ENCODE assay signal across 10 cellular contexts in the genomic region with DNA sequence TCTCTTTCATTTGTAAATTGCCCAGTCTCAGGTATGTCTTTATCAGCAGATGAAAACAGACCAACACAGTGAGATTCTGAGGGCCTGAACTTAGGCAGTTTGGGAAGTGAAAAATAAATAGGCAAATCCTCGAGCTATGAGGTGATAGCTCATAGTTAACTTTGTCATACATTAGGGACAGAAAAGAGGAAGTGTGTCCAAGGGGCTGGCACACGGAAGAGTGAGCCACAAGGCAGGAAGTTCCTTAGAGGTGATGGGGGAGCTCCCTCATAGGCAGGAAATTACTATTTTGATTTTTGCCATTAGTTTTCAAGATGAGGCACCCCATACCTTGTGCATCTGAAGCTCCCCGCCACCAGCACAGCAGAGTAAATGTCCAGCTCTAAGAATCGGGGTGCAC.
DNase-seq lines count a peak whose midpoint lies in the region; ATAC-seq and FAIRE-seq lines count a peak whose summit lies in the region.
"Had no signal": no experiment of that assay in that cellular context is flagged by ENCODE, and none has a peak within 500 bp of the region (broad histone marks: within the 10 kb centered on the region; RNA-seq: fewer than 3 reads in every experiment).

No MANE protein-coding gene starts in this region.

- in situ Hi-C loops in ACHN (cut with HindIII; ENCODE audit: low pct_ligation_motif_present, low pct_unique_long_range_greater_than_20kb, low sequenced_read_pairs) = no loop called here

- peak; percentile 64 for FAIRE-seq in GM18507 (lab: Jason Lieb, UNC)

- ATAC-seq in GM21717 (IDR thresholded peaks at IDR 0.05; ENCODE audit: unreplicated experiment) (peak; percentile 86), HG03565 (IDR thresholded peaks at IDR 0.05; ENCODE audit: unreplicated experiment) (peak; percentile 78), GM19035 (IDR thresholded peaks at IDR 0.05; ENCODE audit: unreplicated experiment) (no peak)

- no peak for DNase-seq in GM18507 (ENCODE audit: extremely low spot score, insufficient read length, low read depth)
- DNase-seq in germinal center (ENCODE audit: low spot score) = peak; percentile 38
- no peak for DNase-seq in ACHN
- DNase-seq in stimulated activated CD4-positive, alpha-beta T cell treated with anti-CD3 and anti-CD28 coated beads, Interleukin-1b, Interleukin-23, amount 100 ng/mL, for 48 hours = no peak
- no peak for DNase-seq in AG08395 (ENCODE audit: low spot score)
- DNase-seq: DMS79 treated with DMSO at 0.1 percent for 48 hours, NCI-H1092 had no signal
